23 cellular contexts compared by ENCODE assay signal in genomic region chr9:101081641-101082040, GRCh38. TPM values are rescaled to one million over a fixed set of nuclear protein-coding genes. Genes with fewer than 3 reads are reported as not detected.
DNase-seq lines count a peak whose midpoint lies in the region; ATAC-seq and TF ChIP-seq lines count a peak whose summit lies in the region.
"Had no signal": no experiment of that assay in that cellular context is flagged by ENCODE, and none has a peak within 500 bp of the region (broad histone marks: within the 10 kb centered on the region; RNA-seq: fewer than 3 reads in every experiment).

No MANE protein-coding gene starts in this region.

- peaks cover 4% of the 10 kb centered on the region for H3K36me3 Mint-ChIP-seq in brain
- H3K36me3 Mint-ChIP-seq: CD14-positive monocyte; CD4-positive, alpha-beta memory T cell; CD4-positive, CD25-positive, alpha-beta regulatory T cell; CD8-positive, alpha-beta memory T cell had no signal

- TF ChIP-seq CTCF in brain (conservative IDR thresholded peaks at IDR 0.05) = no peak

- H3K4me3 Mint-ChIP-seq in brain = no peak overlapping the region
- H3K4me3 Mint-ChIP-seq: CD14-positive monocyte; CD4-positive, alpha-beta memory T cell; CD4-positive, CD25-positive, alpha-beta regulatory T cell; CD8-positive, alpha-beta memory T cell had no signal

- H3K4me1 Mint-ChIP-seq in brain = peaks cover 7% of the 10 kb centered on the region
- H3K4me1 Mint-ChIP-seq: CD14-positive monocyte; CD4-positive, alpha-beta memory T cell; CD4-positive, CD25-positive, alpha-beta regulatory T cell; CD8-positive, alpha-beta memory T cell had no signal

- H3K9me3 Mint-ChIP-seq in brain = peaks cover 0 to 23% (median 16%) of the 10 kb centered on the region in 5 experiments

- H3K27me3 Mint-ChIP-seq in brain = no peaks in the 10 kb centered on the region
- H3K27me3 Mint-ChIP-seq: CD4-positive, alpha-beta memory T cell; CD4-positive, CD25-positive, alpha-beta regulatory T cell; CD8-positive, alpha-beta memory T cell had no signal

- ATAC-seq in left cardiac atrium (peak; percentile 35 to 67), left ventricle myocardium superior (no peak)
- ATAC-seq: A549 had no signal

- H3K27ac Mint-ChIP-seq in brain = peak overlapping the region in 3 of 5 experiments; percentile 0 to 38 (median 15)
- H3K27ac Mint-ChIP-seq: CD14-positive monocyte; CD4-positive, alpha-beta memory T cell; CD8-positive, alpha-beta memory T cell had no signal

- intact Hi-C loops in left cardiac atrium (cut with DNase I) (no loop called here), left ventricle myocardium superior (cut with micrococcal nuclease) (no loop called here)

- DNase-seq in left cardiac atrium = no peak
- DNase-seq in left ventricle myocardium superior = no peak
- DNase-seq in putamen (ENCODE audit: low spot score) = peak; percentile 57
- DNase-seq in superior temporal gyrus (ENCODE audit: extremely low spot score) = peak; percentile 17
- no peak for DNase-seq in DMS79 (lab: John Stamatoyannopoulos, UW)
- no peak for DNase-seq in ecto neural progenitor cell (ENCODE audit: low spot score)
- no peak for DNase-seq in NK-92 treated with Interleukin-12 subunit alpha and Interleukin-12 subunit beta, amount 100 ng/mL, for 24 hours (lab: John Stamatoyannopoulos, UW)
- DNase-seq: AML-193; BE2C; C1 segment of cervical spinal cord; CD4-positive, alpha-beta memory T cell; CD4-positive, CD25-positive, alpha-beta regulatory T cell; CD8-positive, alpha-beta memory T cell; COR-L47; DMS 273 treated with DMSO at 0.1 percent for 48 hours; DMS153; DMS53; DMS79 treated with DMSO at 0.1 percent for 48 hours; GF-D8 had no signal

RNA-seq across cellular contexts. Expression of gene PLPPR1, which starts 53.1 kb away (rescaled TPM):
- under 1 TPM in 1 of 2 donors, not detected in 1; 0.18 TPM for total RNA-seq in left cardiac atrium
- total RNA-seq in left ventricle myocardium superior = not detected
- 7.1 TPM for polyA plus RNA-seq in brain (ENCODE audit: insufficient read depth, low read depth, low replicate concordance)
- total RNA-seq: A172; CD4-positive, alpha-beta memory T cell; CD4-positive, CD25-positive, alpha-beta regulatory T cell; CD8-positive, alpha-beta memory T cell had no signal
- polyA plus RNA-seq: CD14-positive monocyte; CD4-positive, alpha-beta memory T cell; CD4-positive, CD25-positive, alpha-beta regulatory T cell; CD8-positive, alpha-beta memory T cell had no signal

Comparison
In these comparisons a context has a peak if more than half of its experiments do, and no peak if none do; other contexts are left out.
1. DNase-seq: peak in putamen (single experiment) and superior temporal gyrus (single experiment); none in left cardiac atrium (single experiment), left ventricle myocardium superior (single experiment), DMS79 (single experiment), ecto neural progenitor cell (single experiment) and NK-92 treated with Interleukin-12 subunit alpha and Interleukin-12 subunit beta, amount 100 ng/mL, for 24 hours (single experiment).